13 cellular contexts compared by ENCODE assay signal in the genomic region with DNA sequence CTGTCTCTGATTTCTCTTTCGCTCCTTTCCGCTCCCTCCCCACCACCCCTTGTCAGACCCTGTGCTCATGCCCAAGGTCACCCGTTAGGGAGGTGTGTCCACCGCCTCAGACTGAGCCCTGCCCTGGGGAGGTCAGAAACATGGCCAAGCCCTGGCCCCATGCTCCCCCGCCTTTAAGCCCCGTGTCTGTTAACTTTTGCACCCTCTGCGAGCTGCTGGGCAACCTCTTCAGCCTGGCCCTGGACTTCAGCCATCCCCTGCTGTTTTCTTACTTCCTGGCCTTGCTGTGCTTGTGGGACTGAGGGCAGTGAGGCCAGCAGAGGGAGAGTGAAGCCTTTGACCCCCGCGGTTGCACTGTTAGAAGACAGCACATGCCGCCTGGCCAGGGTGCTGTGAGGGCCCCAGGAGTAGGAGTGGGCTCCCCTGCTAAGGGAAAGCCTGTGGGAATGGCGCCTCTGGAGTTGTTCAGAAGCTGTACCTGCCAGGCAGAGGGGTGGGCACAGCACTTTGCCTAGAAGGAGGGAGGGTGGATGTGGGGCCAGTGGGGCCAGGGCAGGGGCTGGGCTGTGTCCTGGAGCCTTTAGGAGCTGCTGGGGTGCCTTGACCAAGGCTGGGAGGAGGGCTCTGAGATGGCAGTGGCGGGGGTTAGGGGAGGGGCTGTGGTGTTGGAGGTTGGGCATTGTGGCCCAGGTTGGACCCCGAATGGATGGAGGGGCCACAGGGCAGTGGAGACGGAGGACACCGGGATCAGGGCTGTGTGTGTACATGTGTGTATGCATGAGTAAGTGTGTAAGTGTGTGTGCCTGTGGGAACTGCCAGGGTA. TPM values are rescaled to one million over a fixed set of nuclear protein-coding genes. Genes with fewer than 3 reads are reported as not detected.
DNase-seq lines count a peak whose midpoint lies in the region; ATAC-seq, FAIRE-seq and TF ChIP-seq lines count a peak whose summit lies in the region.
"Had no signal": no experiment of that assay in that cellular context is flagged by ENCODE, and none has a peak within 500 bp of the region (broad histone marks: within the 10 kb centered on the region; RNA-seq: fewer than 3 reads in every experiment).

No MANE protein-coding gene starts in this region.

- H3K4me1 Mint-ChIP-seq in astrocyte (ENCODE audit: low read depth, unreplicated experiment) = peaks cover 34% of the 10 kb centered on the region

- TF ChIP-seq POLR2A in heart left ventricle (IDR thresholded peaks at IDR 0.05) = no peak

- H3K27me3 ChIP-seq in heart left ventricle (no peaks in the 10 kb centered on the region), left ventricle myocardium inferior (ENCODE audit: low read depth) (no peaks in the 10 kb centered on the region), astrocyte (ENCODE audit: insufficient read depth, low read length) (no peaks in the 10 kb centered on the region), liver (ENCODE audit: control insufficient read depth in 4 of 4, insufficient read depth in 4 of 4, low read length in 3 of 4) (no peaks in the 10 kb centered on the region), upper lobe of right lung (no peaks in the 10 kb centered on the region)
- H3K27me3 ChIP-seq: spleen had no signal

- H3K4me1 ChIP-seq in heart left ventricle (peaks cover 12 to 96% (median 70%) of the 10 kb centered on the region in 12 donors), left ventricle myocardium inferior (peaks cover 99% of the 10 kb centered on the region), astrocyte (ENCODE audit: insufficient read depth, low read length) (peaks cover 29% of the 10 kb centered on the region), liver (ENCODE audit: control insufficient read depth in 4 of 4, insufficient read depth in 4 of 4, low read length in 3 of 4) (peaks cover 15 to 61% (median 46%) of the 10 kb centered on the region in 4 donors), upper lobe of right lung (peaks cover 82% of the 10 kb centered on the region)

- H3K4me3 ChIP-seq in heart left ventricle (no peak overlapping the region), left ventricle myocardium inferior (no peak overlapping the region), astrocyte (ENCODE audit: insufficient read depth, low read depth, low read length) (no peak overlapping the region), liver (ENCODE audit: low read depth in 1 of 3, low read length in 3 of 3) (no peak overlapping the region), upper lobe of right lung (no peak overlapping the region)

- no peaks in the 10 kb centered on the region for H3K27me3 Mint-ChIP-seq in astrocyte (ENCODE audit: low read depth, unreplicated experiment)
- H3K27me3 Mint-ChIP-seq: brain, IgD-negative memory B cell, memory B cell had no signal

- H3K79me2 ChIP-seq in astrocyte (ENCODE audit: insufficient read depth, low read length) = peaks cover 96% of the 10 kb centered on the region

- no peaks in the 10 kb centered on the region for H3K9me3 ChIP-seq in heart left ventricle
- no peaks in the 10 kb centered on the region for H3K9me3 ChIP-seq in left ventricle myocardium inferior (replicated peaks)
- H3K9me3 ChIP-seq in astrocyte (ENCODE audit: insufficient read depth, low read depth, low read length) = no peaks in the 10 kb centered on the region
- H3K9me3 ChIP-seq in liver (ENCODE audit: control insufficient read depth in 4 of 4, low read length in 3 of 4) = no peaks in the 10 kb centered on the region
- H3K9me3 ChIP-seq in upper lobe of right lung = no peaks in the 10 kb centered on the region
- H3K9me3 ChIP-seq: spleen had no signal

- peak; percentile 37 to 57 for TF ChIP-seq RAD21 in liver (IDR thresholded peaks at IDR 0.05)

- 68 to 76% (median 74%) methylated on average over 15 of the region's 15 CpGs for WGBS in heart left ventricle, 4 donors
- WGBS in liver = 51% methylated on average over 15 of the region's 15 CpGs

- intact Hi-C loops in heart left ventricle (cut with DNase I) = loop anchor here in 8 of 10 donors (10.0 kb wide), 5 partner anchors 155 to 395 kb away; partner anchors contain the start of gene CRTC1 (in 5 of the 8)
- intact Hi-C loops in left ventricle myocardium inferior (cut with micrococcal nuclease) = no loop called here
- intact Hi-C loops in upper lobe of right lung (cut with DNase I) = no loop called here

- H3K36me3 Mint-ChIP-seq in astrocyte (ENCODE audit: low read depth, unreplicated experiment) = peaks cover 13% of the 10 kb centered on the region

- peak; percentile 16 to 44 (median 34) for ATAC-seq in heart left ventricle
- peak; percentile 52 for ATAC-seq in upper lobe of right lung
- ATAC-seq in GM19395 (IDR thresholded peaks at IDR 0.05; ENCODE audit: unreplicated experiment) = no peak

- H3K36me3 ChIP-seq in heart left ventricle (peaks cover 0 to 36% (median 8%) of the 10 kb centered on the region in 9 donors), left ventricle myocardium inferior (peaks cover 9% of the 10 kb centered on the region), astrocyte (ENCODE audit: insufficient read depth, low read length) (peaks cover 4% of the 10 kb centered on the region), liver (ENCODE audit: control insufficient read depth in 4 of 4, insufficient read depth in 3 of 4, low read depth in 1 of 4, low read length in 3 of 4) (peaks cover 0 to 6% (median 0%) of the 10 kb centered on the region in 4 donors), upper lobe of right lung (peaks cover 6% of the 10 kb centered on the region)

- H2AFZ ChIP-seq in astrocyte (ENCODE audit: low read depth, low read length) = no peak overlapping the region

- no peak overlapping the region for H3K4me3 Mint-ChIP-seq in astrocyte (ENCODE audit: unreplicated experiment)
- H3K4me3 Mint-ChIP-seq: brain, memory B cell had no signal

- H3K9me3 Mint-ChIP-seq in astrocyte (ENCODE audit: unreplicated experiment) = no peaks in the 10 kb centered on the region
- H3K9me3 Mint-ChIP-seq: brain, IgD-negative memory B cell, memory B cell had no signal

- no peak overlapping the region for H3K27ac Mint-ChIP-seq in astrocyte (ENCODE audit: unreplicated experiment)

- H3K9ac ChIP-seq in astrocyte (ENCODE audit: low read length) (no peak overlapping the region), liver (ENCODE audit: low read depth in 1 of 2, low read length in 2 of 2) (peak overlapping the region in 1 of 2 donors; percentile 36)

- peak overlapping the region; percentile 13 for H3K4me2 ChIP-seq in astrocyte (ENCODE audit: low read length)

- no peak for FAIRE-seq in astrocyte (lab: Jason Lieb, UNC)

- no peak overlapping the region for H3K27ac ChIP-seq in heart left ventricle
- no peak overlapping the region for H3K27ac ChIP-seq in left ventricle myocardium inferior (replicated peaks)
- no peak overlapping the region for H3K27ac ChIP-seq in astrocyte (ENCODE audit: low read depth, low read length)
- H3K27ac ChIP-seq in liver (ENCODE audit: low read depth in 1 of 2, low read length in 2 of 2) = no peak overlapping the region
- no peak overlapping the region for H3K27ac ChIP-seq in upper lobe of right lung

- DNase-seq in heart left ventricle (peak in 1 of 5 donors; percentile 57), left ventricle myocardium inferior (no peak), astrocyte (ENCODE audit: low read depth) (no peak), upper lobe of right lung (no peak), epidermal melanocyte (ENCODE audit: insufficient read length, low spot score) (no peak), midbrain (lab: John Stamatoyannopoulos, UW) (no peak)
- DNase-seq: spleen had no signal

- H4K20me1 ChIP-seq in astrocyte (ENCODE audit: insufficient read depth, low read length) = peaks cover 100% of the 10 kb centered on the region

- TF ChIP-seq CTCF in heart left ventricle (IDR thresholded peaks at IDR 0.05) (no peak), left ventricle myocardium inferior (IDR thresholded peaks at IDR 0.05; ENCODE audit: borderline replicate concordance) (no peak), astrocyte (IDR thresholded peaks at IDR 0.05; ENCODE audit: insufficient read depth, low read depth, low read length) (no peak), liver (IDR thresholded peaks at IDR 0.05; ENCODE audit: low read depth, low read length, missing input control) (peak; percentile 26), upper lobe of right lung (IDR thresholded peaks at IDR 0.05) (no peak)

RNA-seq across cellular contexts. Expression of gene UPF1, which starts 7.9 kb away (rescaled TPM):
- total RNA-seq in heart left ventricle (10 to 100 TPM; 27.5 to 84.4 (median 40.2) TPM), left ventricle myocardium inferior (32.3 TPM), astrocyte (48.6 and 57.8 TPM in 2 replicates), liver (10 to 100 TPM; 45.1 to 51.0 TPM), upper lobe of right lung (80.8 TPM)
- polyA plus RNA-seq in heart left ventricle (10 to 100 TPM; 33.4 to 34.3 TPM), liver (10 to 100 TPM in 1 of 2 donors, 1 to 10 TPM in 1; 5.7 to 25.4 TPM)

RNA-seq across cellular contexts. Expression of gene COMP, which starts 48.6 kb away (rescaled TPM):
- 1 to 10 TPM in 3 of 9 donors, under 1 TPM in 5, not detected in 1; 0.16 to 2.7 (median 0.60) TPM for total RNA-seq in heart left ventricle
- under 1 TPM; 0.11 to 0.53 TPM for polyA plus RNA-seq in heart left ventricle
- total RNA-seq in left ventricle myocardium inferior = 1.2 TPM
- 1.7 and 2.3 TPM in 2 replicates for total RNA-seq in astrocyte
- under 1 TPM in 1 of 2 donors, not detected in 1; 0.17 TPM for total RNA-seq in liver
- under 1 TPM in 1 of 2 donors, not detected in 1; 0.03 TPM for polyA plus RNA-seq in liver
- 9.7 TPM for total RNA-seq in upper lobe of right lung
- total RNA-seq: SK-MEL-5, spleen had no signal
- polyA plus RNA-seq: IgD-negative memory B cell had no signal

RNA-seq across cellular contexts. Expression of gene CERS1, which starts 56.3 kb away (rescaled TPM):
- total RNA-seq in heart left ventricle (1 to 10 TPM in 4 of 9 donors, under 1 TPM in 5; 0.21 to 2.1 (median 0.72) TPM), left ventricle myocardium inferior (1.4 TPM), astrocyte (4.9 and 6.8 TPM in 2 replicates), liver (under 1 TPM in 1 of 2 donors, not detected in 1; 0.28 TPM), upper lobe of right lung (not detected)
- polyA plus RNA-seq in heart left ventricle (under 1 TPM; 0.27 to 0.40 TPM), liver (not detected)
- polyA plus RNA-seq: IgD-negative memory B cell had no signal

Comparison
In these comparisons a context has a peak if more than half of its experiments do, and no peak if none do; other contexts are left out.
1. intact Hi-C loops: an anchor here in heart left ventricle (10.0 kb wide); none called in left ventricle myocardium inferior and upper lobe of right lung.